In the genomic region with DNA sequence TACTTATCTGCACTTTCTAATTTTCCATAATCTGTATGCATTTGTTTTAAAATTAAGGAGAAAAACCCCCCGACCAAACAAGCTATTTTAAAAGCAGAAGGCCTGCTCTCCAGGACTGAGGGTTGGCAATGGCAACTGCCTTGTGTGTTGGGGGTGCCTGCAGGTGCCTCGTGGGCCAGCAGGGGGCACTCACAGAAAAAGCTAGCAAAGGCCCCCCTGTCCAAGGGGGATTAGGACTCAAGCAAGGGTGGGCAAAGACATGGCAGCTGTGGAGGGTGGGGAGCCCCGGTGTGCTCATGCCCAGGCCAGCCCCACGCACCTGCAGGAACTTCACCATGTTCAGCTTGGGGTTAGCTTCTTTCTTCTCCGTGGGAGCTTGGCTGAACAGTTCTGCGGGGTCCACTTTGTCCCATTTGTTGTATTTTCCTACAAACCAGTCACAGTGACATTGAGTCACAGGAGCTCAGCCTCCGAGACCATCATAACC, we compare ENCODE assay signal across 8 cellular contexts. TPM values are rescaled to one million over a fixed set of nuclear protein-coding genes. Genes with fewer than 3 reads are reported as not detected.
DNase-seq lines count a peak whose midpoint lies in the region; ATAC-seq, FAIRE-seq and TF ChIP-seq lines count a peak whose summit lies in the region.

No MANE protein-coding gene starts in this region.

- no peaks in the 10 kb centered on the region for H3K9me3 Mint-ChIP-seq in activated CD8-positive, alpha-beta T cell treated with anti-CD3 and anti-CD28 coated beads, Interleukin-2, amount 10 ng/mL, durations not matched to agents 7 days and 5 days (ENCODE audit: insufficient read depth)

- ATAC-seq in activated CD8-positive, alpha-beta T cell treated with anti-CD3 and anti-CD28 coated beads, Interleukin-2, amount 10 ng/mL, durations not matched to agents 7 days and 5 days, result peak; percentile 80
- ATAC-seq in HG02840 (IDR thresholded peaks at IDR 0.05; ENCODE audit: low FRiP score, unreplicated experiment), result no peak

- CTCF ChIA-PET in activated CD8-positive, alpha-beta T cell treated with anti-CD3 and anti-CD28 coated beads, Interleukin-2, amount 10 ng/mL, durations not matched to agents 7 days and 5 days (lab: Charles Lee), result interaction anchor here (0.5 to 1.8 kb wide), 30 partner anchors 8 to 307 kb away, joined by 3 to 39 read pairs (median 3); a partner anchor contains a TSS

- TF ChIP-seq CTCF in D721Med (IDR thresholded peaks at IDR 0.05; ENCODE audit: insufficient read depth, missing control alignments) (peak; percentile 62), LNCAP (IDR thresholded peaks at IDR 0.05) (peak; percentile 97), epithelial cell of proximal tubule (conservative IDR thresholded peaks at IDR 0.05; ENCODE audit: low read depth, low read length) (peak; percentile 87)

- POLR2A ChIA-PET in activated CD8-positive, alpha-beta T cell treated with anti-CD3 and anti-CD28 coated beads, Interleukin-2, amount 10 ng/mL, durations not matched to agents 7 days and 5 days (lab: Charles Lee), result interaction anchor here (1.5 kb wide), 1 partner anchor 10 kb away, joined by 7 read pairs; a partner anchor contains a TSS

- H3K4me3 ChIP-seq in epithelial cell of proximal tubule (ENCODE audit: low read depth, low read length), result no peak overlapping the region

- no peak overlapping the region for H3K4me3 Mint-ChIP-seq in activated CD8-positive, alpha-beta T cell treated with anti-CD3 and anti-CD28 coated beads, Interleukin-2, amount 10 ng/mL, durations not matched to agents 7 days and 5 days

- DNase-seq in D721Med (ENCODE audit: insufficient read length, low spot score) (peak; percentile 79), epithelial cell of proximal tubule (ENCODE audit: low read depth) (no peak), occipital lobe (lab: John Stamatoyannopoulos, UW) (peak; percentile 7), NCI-H2029 treated with DMSO at 0.1 percent for 48 hours (lab: John Stamatoyannopoulos, UW) (no peak), NCI-H187 treated with DMSO at 0.1 percent for 48 hours (lab: John Stamatoyannopoulos, UW) (no peak)
- DNase-seq in activated CD8-positive, alpha-beta T cell treated with anti-CD3 and anti-CD28 coated beads, Interleukin-2, amount 10 ng/mL, durations not matched to agents 7 days and 5 days, result peak; percentile 68

- H3K27me3 Mint-ChIP-seq in activated CD8-positive, alpha-beta T cell treated with anti-CD3 and anti-CD28 coated beads, Interleukin-2, amount 10 ng/mL, durations not matched to agents 7 days and 5 days (ENCODE audit: low read depth), result no peaks in the 10 kb centered on the region

- H3K27ac Mint-ChIP-seq in activated CD8-positive, alpha-beta T cell treated with anti-CD3 and anti-CD28 coated beads, Interleukin-2, amount 10 ng/mL, durations not matched to agents 7 days and 5 days, result no peak overlapping the region

- H3K36me3 Mint-ChIP-seq in activated CD8-positive, alpha-beta T cell treated with anti-CD3 and anti-CD28 coated beads, Interleukin-2, amount 10 ng/mL, durations not matched to agents 7 days and 5 days (ENCODE audit: low read depth), result peaks cover 36% of the 10 kb centered on the region

- FAIRE-seq in D721Med (lab: Jason Lieb, UNC), result no peak

- no peaks in the 10 kb centered on the region for H3K4me1 Mint-ChIP-seq in activated CD8-positive, alpha-beta T cell treated with anti-CD3 and anti-CD28 coated beads, Interleukin-2, amount 10 ng/mL, durations not matched to agents 7 days and 5 days (ENCODE audit: low read depth)

RNA-seq across cellular contexts. Expression of a gene that starts 10.3 kb away (rescaled TPM):
- 10 to 100 TPM; 47.3 to 49.9 TPM for total RNA-seq in activated CD8-positive, alpha-beta T cell treated with anti-CD3 and anti-CD28 coated beads, Interleukin-2, amount 10 ng/mL, durations not matched to agents 7 days and 5 days
- total RNA-seq in epithelial cell of proximal tubule, result 27.9 and 30.2 TPM in 2 replicates
- total RNA-seq in occipital lobe, result 13.4 TPM

RNA-seq across cellular contexts. Expression of a gene that starts 19.7 kb away (rescaled TPM):
- total RNA-seq in activated CD8-positive, alpha-beta T cell treated with anti-CD3 and anti-CD28 coated beads, Interleukin-2, amount 10 ng/mL, durations not matched to agents 7 days and 5 days, result 10 to 100 TPM; 15.3 to 15.7 TPM
- total RNA-seq in epithelial cell of proximal tubule (25.1 and 32.7 TPM in 2 replicates), occipital lobe (22.6 TPM)

Comparison
In these comparisons a context has a peak if more than half of its experiments do, and no peak if none do; other contexts are left out.
1. DNase-seq: peak in D721Med (single experiment), activated CD8-positive, alpha-beta T cell treated with anti-CD3 and anti-CD28 coated beads, Interleukin-2, amount 10 ng/mL, durations not matched to agents 7 days and 5 days (single experiment) and occipital lobe (single experiment); none in epithelial cell of proximal tubule (single experiment), NCI-H2029 treated with DMSO at 0.1 percent for 48 hours (single experiment) and NCI-H187 treated with DMSO at 0.1 percent for 48 hours (single experiment).
2. Peak in every context shown above with its lines, with median percentiles within 50 percentile points of each other: CTCF ChIP-seq.